In the genomic region with DNA sequence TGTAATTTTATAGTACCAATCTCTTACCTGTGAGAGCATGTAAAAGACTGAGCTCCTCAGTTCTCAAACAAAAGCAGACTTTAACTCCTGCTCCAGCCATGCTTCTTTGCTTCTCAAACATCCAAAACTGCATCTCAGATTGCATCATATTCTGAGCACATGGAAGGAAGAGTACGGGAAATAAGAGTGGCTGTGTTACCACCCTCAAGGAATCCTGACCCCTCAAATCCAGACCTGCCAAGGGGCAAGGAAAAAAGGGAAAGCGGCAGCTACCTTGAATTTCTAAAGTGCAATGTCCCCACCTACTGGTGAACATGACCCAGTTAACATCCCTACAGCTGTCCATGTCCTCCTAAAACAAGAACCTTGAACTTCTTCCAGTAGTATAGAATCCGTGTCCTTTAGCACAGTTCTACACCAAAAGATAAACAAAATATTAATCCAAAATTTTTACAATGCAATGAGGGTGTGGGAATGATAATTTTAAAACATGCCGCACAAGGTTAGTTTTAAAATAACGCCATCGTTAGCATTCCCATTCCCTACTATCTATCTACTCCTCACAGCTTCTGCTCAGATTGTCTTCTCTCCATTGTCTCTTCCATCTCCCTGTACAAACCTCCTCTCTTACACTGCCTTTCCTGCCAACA, we compare ENCODE assay signal across 8 cellular contexts. TPM values are rescaled to one million over a fixed set of nuclear protein-coding genes. Genes with fewer than 3 reads are reported as not detected.
DNase-seq lines count a peak whose midpoint lies in the region; ATAC-seq and TF ChIP-seq lines count a peak whose summit lies in the region.

No MANE protein-coding gene starts in this region.

- peaks cover 0 to 4% (median 0%) of the 10 kb centered on the region in 5 experiments for H3K9me3 Mint-ChIP-seq in brain

- WGBS in iPS DF 6.9 (ENCODE audit: insufficient coverage, insufficient read length): no CpG with 5 or more reads among the region's 6 CpGs

- H3K4me3 Mint-ChIP-seq in brain: no peak overlapping the region

- H3K36me3 Mint-ChIP-seq in brain: no peaks in the 10 kb centered on the region

- H3K4me1 ChIP-seq in OCI-LY3 (ENCODE audit: low read length) (peaks cover 19% of the 10 kb centered on the region), iPS DF 6.9 (ENCODE audit: control insufficient read depth, insufficient read depth, low read length) (no peaks in the 10 kb centered on the region)

- H3K9me3 ChIP-seq in OCI-LY3 (ENCODE audit: insufficient read depth, low read length) (no peaks in the 10 kb centered on the region), iPS DF 6.9 (ENCODE audit: control insufficient read depth, insufficient read depth, low read length) (no peaks in the 10 kb centered on the region)

- H3K4me3 ChIP-seq in OCI-LY3 (ENCODE audit: low read length) (peak overlapping the region; percentile 69), iPS DF 6.9 (ENCODE audit: low read length) (no peak overlapping the region), coronary artery (no peak overlapping the region)

- DNase-seq in DMS114 treated with DMSO at 0.1 percent for 48 hours (lab: John Stamatoyannopoulos, UW; ENCODE audit: unreplicated experiment): peak; percentile 83
- DNase-seq in HPDE6-E6E7 (ENCODE audit: extremely low spot score): peak; percentile 23
- peak; percentile 50 for DNase-seq in iPS DF 6.9 (ENCODE audit: low read depth, low spot score)
- DNase-seq in smooth muscle cell of the brain vasculature (ENCODE audit: low read depth, low spot score): peak; percentile 24
- DNase-seq in coronary artery (ENCODE audit: low spot score): no peak

- no peak overlapping the region for H3K9ac ChIP-seq in OCI-LY3 (ENCODE audit: low read length)

- H3K27ac Mint-ChIP-seq in brain: peak overlapping the region in 1 of 5 experiments; percentile 53

- no peaks in the 10 kb centered on the region for H3K4me1 Mint-ChIP-seq in brain

- H4K20me1 ChIP-seq in OCI-LY3 (ENCODE audit: insufficient read depth, low read length): no peaks in the 10 kb centered on the region

- peaks cover 7% of the 10 kb centered on the region for H3K27me3 Mint-ChIP-seq in brain

- H3K27me3 ChIP-seq in OCI-LY3 (ENCODE audit: low read depth, low read length) (peaks cover 2% of the 10 kb centered on the region; the same call in 1 of the 2 replicates), iPS DF 6.9 (ENCODE audit: control insufficient read depth, insufficient read depth, low read length) (no peaks in the 10 kb centered on the region)

- H3K27ac ChIP-seq in OCI-LY3 (ENCODE audit: low read length) (no peak overlapping the region), iPS DF 6.9 (ENCODE audit: low read length) (no peak overlapping the region), coronary artery (no peak overlapping the region)

- peak overlapping the region; percentile 72; the same call in 1 of the 2 replicates for H2AFZ ChIP-seq in OCI-LY3 (ENCODE audit: low read depth, low read length)

- no peaks in the 10 kb centered on the region for H3K36me3 ChIP-seq in OCI-LY3 (replicated peaks; ENCODE audit: low read depth, low read length)
- H3K36me3 ChIP-seq in iPS DF 6.9 (ENCODE audit: control insufficient read depth, insufficient read depth, low read length): no peaks in the 10 kb centered on the region

- peak overlapping the region; percentile 79 for H3K4me2 ChIP-seq in OCI-LY3 (ENCODE audit: low read length)

- no peaks in the 10 kb centered on the region for H3K79me2 ChIP-seq in OCI-LY3 (ENCODE audit: low read length)

- TF ChIP-seq CTCF in OCI-LY3 (IDR thresholded peaks at IDR 0.05; ENCODE audit: low read depth, low read length): peak; percentile 83
- peak; percentile 89 to 92 for TF ChIP-seq CTCF in brain (conservative IDR thresholded peaks at IDR 0.05)
- no peak for TF ChIP-seq CTCF in coronary artery (IDR thresholded peaks at IDR 0.05)

- no peak for ATAC-seq in HG03378 (IDR thresholded peaks at IDR 0.05; ENCODE audit: unreplicated experiment)

RNA-seq across cellular contexts. Expression of gene HLA-DQB1, which starts 34.1 kb away (rescaled TPM):
- 1.4 TPM for polyA plus RNA-seq in brain (ENCODE audit: insufficient read depth, low read depth, low replicate concordance)

RNA-seq across cellular contexts. Expression of gene HLA-DQA2, which starts 40.7 kb away (rescaled TPM):
- polyA plus RNA-seq in brain (ENCODE audit: insufficient read depth, low read depth, low replicate concordance): 1.3 TPM
